ENCODE assay signal across 9 cellular contexts in genomic region chr18:55778731-55779460, GRCh38.
A peak's percentile ranks its signal among the peaks of the same experiment; 100 is the strongest.
DNase-seq lines count a peak whose midpoint lies in the region; ATAC-seq lines count a peak whose summit lies in the region.
"Had no signal": no experiment of that assay in that cellular context is flagged by ENCODE, and none has a peak within 500 bp of the region (broad histone marks: within the 10 kb centered on the region; RNA-seq: fewer than 3 reads in every experiment).

No MANE protein-coding gene starts in this region.

- H3K4me1 Mint-ChIP-seq in T-helper 1 cell treated with Interleukin-12 subunit alpha and Interleukin-12 subunit beta and Interleukin-4 antibody, amounts not matched to agents 30 μg/mL and 1 μg/mL, for 36 hours (ENCODE audit: low read depth), result peaks cover 5% of the 10 kb centered on the region

- DNase-seq in CD1c-positive myeloid dendritic cell (ENCODE audit: extremely low spot score) (peak; percentile 60), germinal center (ENCODE audit: low spot score) (peak; percentile 17), putamen (ENCODE audit: low spot score) (peak; percentile 21), islet precursor cell (no peak), GM19240 (ENCODE audit: insufficient read length, low spot score) (no peak)

- H3K9me3 Mint-ChIP-seq in T-helper 1 cell treated with Interleukin-12 subunit alpha and Interleukin-12 subunit beta and Interleukin-4 antibody, amounts not matched to agents 30 μg/mL and 1 μg/mL, for 36 hours, result no peaks in the 10 kb centered on the region

- H3K27me3 Mint-ChIP-seq in T-helper 1 cell treated with Interleukin-12 subunit alpha and Interleukin-12 subunit beta and Interleukin-4 antibody, amounts not matched to agents 30 μg/mL and 1 μg/mL, for 36 hours (ENCODE audit: low read depth), result peaks cover 52% of the 10 kb centered on the region

- no peaks in the 10 kb centered on the region for H3K36me3 Mint-ChIP-seq in T-helper 1 cell treated with Interleukin-12 subunit alpha and Interleukin-12 subunit beta and Interleukin-4 antibody, amounts not matched to agents 30 μg/mL and 1 μg/mL, for 36 hours (ENCODE audit: low read depth)

- ATAC-seq in HG03342 (IDR thresholded peaks at IDR 0.05; ENCODE audit: unreplicated experiment) (peak; percentile 38), GM21381 (IDR thresholded peaks at IDR 0.05; ENCODE audit: unreplicated experiment) (no peak)
- ATAC-seq: HCT116 had no signal

- no peak overlapping the region for H3K27ac Mint-ChIP-seq in T-helper 1 cell treated with Interleukin-12 subunit alpha and Interleukin-12 subunit beta and Interleukin-4 antibody, amounts not matched to agents 30 μg/mL and 1 μg/mL, for 36 hours

- peak overlapping the region; percentile 38 for H3K4me3 Mint-ChIP-seq in T-helper 1 cell treated with Interleukin-12 subunit alpha and Interleukin-12 subunit beta and Interleukin-4 antibody, amounts not matched to agents 30 μg/mL and 1 μg/mL, for 36 hours

Comparison
In these comparisons a context has a peak if more than half of its experiments do, and no peak if none do; other contexts are left out.
1. DNase-seq: peak in CD1c-positive myeloid dendritic cell (single experiment), germinal center (single experiment) and putamen (single experiment); none in islet precursor cell (single experiment) and GM19240 (single experiment).